8 cellular contexts compared by ENCODE assay signal in the genomic region with DNA sequence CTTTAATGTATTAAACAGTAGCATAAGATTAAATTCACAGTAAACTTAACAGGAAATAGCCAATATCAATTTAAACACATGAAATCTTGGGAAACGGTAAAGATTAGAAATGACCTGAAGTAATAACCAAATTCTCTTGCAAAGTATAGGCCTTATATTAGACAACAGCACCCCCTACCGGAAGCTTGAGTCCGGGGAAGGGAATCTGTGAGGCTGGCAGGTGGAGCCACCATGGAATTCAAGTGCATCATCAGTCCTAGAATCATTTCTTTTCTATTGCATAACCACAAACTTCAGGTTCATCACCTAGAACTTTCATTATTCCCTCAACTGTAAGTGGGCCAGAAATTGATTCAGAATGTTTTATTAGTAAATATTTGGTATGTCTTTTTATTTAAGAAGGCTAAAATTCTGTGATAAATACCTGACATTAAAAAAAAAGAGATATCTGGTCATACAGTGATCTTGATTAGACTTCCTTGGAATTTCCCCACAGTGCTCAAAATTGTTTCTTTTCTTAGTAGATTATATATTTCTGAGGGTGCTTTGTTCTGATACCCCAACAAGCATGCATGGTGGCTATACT. TPM values are rescaled to one million over a fixed set of nuclear protein-coding genes. Genes with fewer than 3 reads are reported as not detected.
A peak's percentile ranks its signal among the peaks of the same experiment; 100 is the strongest.
DNase-seq lines count a peak whose midpoint lies in the region; ATAC-seq and TF ChIP-seq lines count a peak whose summit lies in the region.

No MANE protein-coding gene starts in this region.

- no peak overlapping the region for H3K4me3 ChIP-seq in colonic mucosa
- H3K4me3 ChIP-seq in liver (ENCODE audit: low read depth in 1 of 3, low read length in 3 of 3) = no peak overlapping the region

- DNase-seq in GM04503 (ENCODE audit: low read depth) (peak; percentile 14), NCI-H446 treated with DMSO at 0.1 percent for 48 hours (lab: John Stamatoyannopoulos, UW) (peak; percentile 46), colonic mucosa (peak; percentile 82)
- peak; percentile 81 for DNase-seq in activated CD4-positive, alpha-beta T cell treated with anti-CD3 and anti-CD28 coated beads for 48 hours
- DNase-seq in stimulated activated CD4-positive, alpha-beta T cell treated with anti-CD3 and anti-CD28 coated beads, TNF-alpha, amount 100 ng/mL, for 4 hours (ENCODE audit: low read depth in 3 of 3) = peak; percentile 36 to 54 (median 38)

- intact Hi-C loops in colonic mucosa (cut with DNase I) = loop anchor here (5.0 kb wide), 1 partner anchor 825 kb away; no protein-coding TSS in a partner anchor

- WGBS in liver = 2% methylated on average over 3 of the region's 3 CpGs

- no peaks in the 10 kb centered on the region for H3K9me3 ChIP-seq in colonic mucosa
- no peaks in the 10 kb centered on the region for H3K9me3 ChIP-seq in liver (ENCODE audit: control insufficient read depth in 4 of 4, low read length in 3 of 4)

- H3K27ac ChIP-seq in colonic mucosa (no peak overlapping the region), liver (ENCODE audit: low read depth in 1 of 2, low read length in 2 of 2) (no peak overlapping the region)

- ATAC-seq in HG03039 (IDR thresholded peaks at IDR 0.05; ENCODE audit: unreplicated experiment) (peak; percentile 54), HG03432 (IDR thresholded peaks at IDR 0.05; ENCODE audit: unreplicated experiment) (no peak)

- H3K4me1 ChIP-seq in colonic mucosa (no peaks in the 10 kb centered on the region), liver (ENCODE audit: control insufficient read depth in 4 of 4, insufficient read depth in 4 of 4, low read length in 3 of 4) (no peaks in the 10 kb centered on the region)

- H3K36me3 ChIP-seq in colonic mucosa = no peaks in the 10 kb centered on the region
- no peaks in the 10 kb centered on the region for H3K36me3 ChIP-seq in liver (ENCODE audit: control insufficient read depth in 4 of 4, insufficient read depth in 3 of 4, low read depth in 1 of 4, low read length in 3 of 4)

- peak; percentile 90 to 93 for TF ChIP-seq RAD21 in liver (IDR thresholded peaks at IDR 0.05)

- H3K27me3 ChIP-seq in colonic mucosa = no peaks in the 10 kb centered on the region
- no peaks in the 10 kb centered on the region for H3K27me3 ChIP-seq in liver (ENCODE audit: control insufficient read depth in 4 of 4, insufficient read depth in 4 of 4, low read length in 3 of 4)

- H3K9ac ChIP-seq in colonic mucosa (ENCODE audit: low read depth in 2 of 2, low read length in 2 of 2) (no peak overlapping the region), liver (ENCODE audit: low read depth in 1 of 2, low read length in 2 of 2) (no peak overlapping the region)

- TF ChIP-seq CTCF in colonic mucosa (IDR thresholded peaks at IDR 0.05) (peak; percentile 94), liver (IDR thresholded peaks at IDR 0.05; ENCODE audit: low read depth, low read length, missing input control) (peak; percentile 89)

TF ChIP-seq in liver, 16 proteins besides CTCF, POLR2A, EP300 and RAD21:
- TF ChIP-seq YY1 (IDR thresholded peaks at IDR 0.05) (peak; percentile 23), FOXA1 (IDR thresholded peaks at IDR 0.05) (no peak)
TF ChIP-seq in liver: peak in this region for 1.

RNA-seq across cellular contexts. Expression of gene AP5M1, which starts 48.6 kb away (rescaled TPM):
- 10 to 100 TPM; 70.8 to 91.8 TPM for total RNA-seq in colonic mucosa
- 10 to 100 TPM; 14.4 to 17.5 TPM for total RNA-seq in liver
- polyA plus RNA-seq in liver = 10 to 100 TPM; 11.8 to 14.5 TPM

RNA-seq across cellular contexts. Expression of gene EXOC5, which starts 48.6 kb away (rescaled TPM):
- total RNA-seq in colonic mucosa = 10 to 100 TPM; 44.8 to 71.1 TPM
- total RNA-seq in liver = 10 to 100 TPM; 27.4 to 28.9 TPM
- polyA plus RNA-seq in liver = 10 to 100 TPM in 1 of 2 donors, 1 to 10 TPM in 1; 7.9 to 14.1 TPM

Comparison
In these comparisons a context has a peak if more than half of its experiments do, and no peak if none do; other contexts are left out.
1. DNase-seq: peak in every context shown above with its lines; median percentile 82 in colonic mucosa; 81 in activated CD4-positive, alpha-beta T cell treated with anti-CD3 and anti-CD28 coated beads for 48 hours; 46 in NCI-H446 treated with DMSO at 0.1 percent for 48 hours; 38 in stimulated activated CD4-positive, alpha-beta T cell treated with anti-CD3 and anti-CD28 coated beads, TNF-alpha, amount 100 ng/mL, for 4 hours; 14 in GM04503.